In the genomic region with DNA sequence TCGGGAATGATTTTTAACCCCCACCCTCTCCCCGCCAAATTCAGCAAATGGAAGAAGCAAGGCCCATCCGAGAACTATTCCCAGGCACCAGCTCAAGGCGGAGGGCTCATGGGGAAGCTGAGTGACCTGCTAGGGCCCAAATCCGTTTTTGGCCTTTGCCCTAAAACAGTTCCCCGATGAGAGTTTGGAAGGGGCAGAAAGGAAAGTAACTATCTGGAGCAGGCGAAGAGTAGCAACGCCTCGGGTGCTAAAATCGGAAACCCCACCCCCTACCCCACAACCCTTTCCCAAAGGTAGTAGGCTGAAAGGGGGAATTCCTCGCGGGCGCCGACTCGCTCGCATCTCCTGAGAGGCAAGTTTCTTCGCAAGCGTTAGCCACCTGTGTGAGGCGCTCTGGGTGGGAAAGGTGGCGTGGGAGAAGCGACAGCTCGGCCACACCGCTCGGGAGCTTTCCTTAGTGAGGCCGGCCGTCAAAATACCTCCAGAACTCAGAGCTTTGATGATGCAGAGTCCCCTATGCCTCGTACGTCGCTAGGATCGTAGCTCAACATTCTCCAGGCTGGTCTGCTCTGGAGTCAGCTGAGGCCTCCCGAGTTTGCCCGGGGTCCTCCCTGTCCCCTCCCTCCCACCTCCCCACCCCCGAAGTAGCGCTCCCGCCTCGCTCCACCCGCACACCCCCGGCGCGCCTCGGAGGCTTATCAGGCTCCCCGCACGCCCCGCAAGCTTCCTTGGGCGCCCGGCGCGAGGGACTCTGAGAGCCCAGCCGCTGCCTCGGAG, we compare ENCODE assay signal across 9 cellular contexts. TPM values are rescaled to one million over a fixed set of nuclear protein-coding genes. Genes with fewer than 3 reads are reported as not detected.
A peak's percentile ranks its signal among the peaks of the same experiment; 100 is the strongest.
DNase-seq lines count a peak whose midpoint lies in the region; ATAC-seq and TF ChIP-seq lines count a peak whose summit lies in the region.
"Had no signal": no experiment of that assay in that cellular context is flagged by ENCODE, and none has a peak within 500 bp of the region (broad histone marks: within the 10 kb centered on the region; RNA-seq: fewer than 3 reads in every experiment).

No MANE protein-coding gene starts in this region.

- H3K9me3 ChIP-seq in HUES6 (ENCODE audit: control insufficient read depth, insufficient read depth, low read depth, low read length) (no peaks in the 10 kb centered on the region), colonic mucosa (no peaks in the 10 kb centered on the region), stomach (no peaks in the 10 kb centered on the region)

- intact Hi-C loops in colonic mucosa (cut with DNase I), result loop anchor here (5.0 kb wide), 1 partner anchor 349 kb away; no protein-coding TSS in a partner anchor
- intact Hi-C loops in stomach (cut with DNase I; ENCODE audit: low total_unique reads), result no loop called here

- no peaks in the 10 kb centered on the region for H3K36me3 ChIP-seq in HUES6 (ENCODE audit: control insufficient read depth, insufficient read depth, low read length)
- no peaks in the 10 kb centered on the region for H3K36me3 ChIP-seq in colonic mucosa
- H3K36me3 ChIP-seq in stomach, result no peaks in the 10 kb centered on the region

- peak; percentile 45 for DNase-seq in COLO668 (lab: John Stamatoyannopoulos, UW; ENCODE audit: unreplicated experiment)
- peak; percentile 45 for DNase-seq in colonic mucosa
- DNase-seq in left kidney (ENCODE audit: low read depth, low spot score), result peak; percentile 76
- DNase-seq in stomach, result peak; percentile 37
- no peak for DNase-seq in NCI-H2196 treated with DMSO at 0.1 percent for 48 hours (lab: John Stamatoyannopoulos, UW; ENCODE audit: unreplicated experiment)
- no peak for DNase-seq in NOMO-1 treated with dmso at 0.1 percent for 144 hours (lab: John Stamatoyannopoulos, UW; ENCODE audit: unreplicated experiment)

- no peak for TF ChIP-seq POLR2A in stomach (IDR thresholded peaks at IDR 0.05)

- H3K27me3 ChIP-seq in HUES6 (ENCODE audit: control insufficient read depth, insufficient read depth, low read length) (peaks cover 36% of the 10 kb centered on the region), colonic mucosa (no peaks in the 10 kb centered on the region), stomach (peaks cover 0 to 38% (median 6%) of the 10 kb centered on the region in 3 donors)

- H3K9ac ChIP-seq in HUES6 (ENCODE audit: low read length), result peak overlapping the region; percentile 39
- peak overlapping the region; percentile 43 to 70 for H3K9ac ChIP-seq in colonic mucosa (ENCODE audit: low read depth in 2 of 2, low read length in 2 of 2)

- no peak overlapping the region; the same call in 1 of the 2 replicates for H3K27ac ChIP-seq in HUES6 (ENCODE audit: low read depth, low read length)
- peak overlapping the region; percentile 62 for H3K27ac ChIP-seq in colonic mucosa
- peak overlapping the region; percentile 54 to 91 (median 89) for H3K27ac ChIP-seq in stomach
- H3K27ac ChIP-seq: epithelial cell of prostate had no signal

- TF ChIP-seq CTCF in colonic mucosa (IDR thresholded peaks at IDR 0.05) (no peak), stomach (IDR thresholded peaks at IDR 0.05) (no peak)

- peaks cover 15% of the 10 kb centered on the region for H3K4me1 ChIP-seq in HUES6 (ENCODE audit: control insufficient read depth, insufficient read depth, low read length)
- no peaks in the 10 kb centered on the region for H3K4me1 ChIP-seq in colonic mucosa
- H3K4me1 ChIP-seq in stomach, result peaks cover 0 to 31% (median 17%) of the 10 kb centered on the region in 4 donors

- WGBS in stomach, 5 donors, result 6 to 11% (median 7%) methylated on average over 23 to 50 of the region's 50 CpGs

- H3K4me3 ChIP-seq in HUES6 (ENCODE audit: low read depth, low read length) (peak overlapping the region; percentile 89), colonic mucosa (peak overlapping the region; percentile 54), stomach (peak overlapping the region; percentile 60 to 69 (median 63))

- TF ChIP-seq EP300 in stomach (IDR thresholded peaks at IDR 0.05), result no peak

- no peak for ATAC-seq in GM18858 (IDR thresholded peaks at IDR 0.05; ENCODE audit: unreplicated experiment)

RNA-seq across cellular contexts. Expression of gene PRKG1, which starts 0.6 kb away (rescaled TPM):
- total RNA-seq in colonic mucosa, result 10 to 100 TPM in 1 of 2 donors, 1 to 10 TPM in 1; 8.1 to 16.6 TPM
- 10 to 100 TPM; 11.6 to 89.2 (median 26.8) TPM for total RNA-seq in stomach
- 1 to 10 TPM; 1.5 to 7.9 (median 3.7) TPM for polyA plus RNA-seq in stomach

Comparison
In these comparisons a context has a peak if more than half of its experiments do, and no peak if none do; other contexts are left out.
1. DNase-seq: peak in COLO668 (single experiment), colonic mucosa (single experiment), left kidney (single experiment) and stomach (single experiment); none in NCI-H2196 treated with DMSO at 0.1 percent for 48 hours (single experiment) and NOMO-1 treated with dmso at 0.1 percent for 144 hours (single experiment).
2. Peak in every context shown above with its lines, with median percentiles within 50 percentile points of each other: H3K4me3 ChIP-seq.